In the genomic region with DNA sequence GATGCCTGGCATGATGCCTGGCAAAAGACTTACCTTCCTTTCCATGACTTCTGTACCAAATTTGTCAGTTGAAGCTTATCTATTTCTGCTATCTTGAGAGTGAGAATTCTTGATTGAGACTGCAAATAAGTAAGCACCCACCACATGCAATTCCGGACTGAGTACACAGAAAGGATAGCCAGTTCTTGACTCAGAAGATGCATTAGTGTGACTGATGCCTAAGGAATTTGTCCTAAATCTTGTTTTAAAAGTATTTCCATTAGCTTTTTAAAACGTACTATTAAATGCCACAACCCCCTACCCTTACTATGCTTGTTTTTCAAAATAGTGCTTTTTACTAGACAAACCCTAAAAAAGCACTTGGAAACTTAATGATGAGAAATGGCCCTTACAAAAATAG, we compare ENCODE assay signal across 13 cellular contexts. TPM values are rescaled to one million over a fixed set of nuclear protein-coding genes. Genes with fewer than 3 reads are reported as not detected.
DNase-seq lines count a peak whose midpoint lies in the region; ATAC-seq, FAIRE-seq and TF ChIP-seq lines count a peak whose summit lies in the region.
"Had no signal": no experiment of that assay in that cellular context is flagged by ENCODE, and none has a peak within 500 bp of the region (broad histone marks: within the 10 kb centered on the region; RNA-seq: fewer than 3 reads in every experiment).

No MANE protein-coding gene starts in this region.

- TF ChIP-seq CTCF in HCT116 (IDR thresholded peaks at IDR 0.05 in 2 of 3, conservative IDR thresholded peaks at IDR 0.05 in 1 of 3; ENCODE audit: borderline replicate concordance in 1 of 3, insufficient read depth in 1 of 3, low read depth in 2 of 3, low read length in 2 of 3), result no peak
- TF ChIP-seq CTCF in ascending aorta (IDR thresholded peaks at IDR 0.05), result no peak
- no peak for TF ChIP-seq CTCF in type B pancreatic cell (conservative IDR thresholded peaks at IDR 0.05)

- no peaks in the 10 kb centered on the region for H3K79me2 ChIP-seq in HCT116 (ENCODE audit: insufficient read depth, low read length)

- no peak for DNase-seq in HCT116 (ENCODE audit: low read depth, low spot score)
- DNase-seq in ascending aorta (ENCODE audit: low spot score in 2 of 2), result no peak
- peak; percentile 31 for DNase-seq in hepatic stellate cell (ENCODE audit: low spot score)
- no peak for DNase-seq in type B pancreatic cell (ENCODE audit: extremely low spot score, unreplicated experiment)
- no peak for DNase-seq in small intestine
- DNase-seq in stimulated activated CD4-positive, alpha-beta T cell treated with anti-CD3 and anti-CD28 coated beads, Interleukin-4, amount 100 ng/mL, for 24 hours, result no peak
- no peak for DNase-seq in NCI-H146 treated with DMSO at 0.1 percent for 48 hours (lab: John Stamatoyannopoulos, UW; ENCODE audit: unreplicated experiment)
- DNase-seq in GF-D8 (lab: John Stamatoyannopoulos, UW), result no peak
- DNase-seq: cerebellar nuclear complex; stimulated activated CD4-positive, alpha-beta T cell treated with anti-CD3 and anti-CD28 coated beads, Interleukin-4, amount 100 ng/mL, for 1 hour; testis had no signal

- intact Hi-C loops in HCT116 (cut with micrococcal nuclease), result no loop called here
- intact Hi-C loops in ascending aorta (cut with DNase I), result loop anchor here (2.0 kb wide), 1 partner anchor 55 kb away; the partner anchor contains the start of gene TMEM237

- H3K27me3 ChIP-seq in HCT116 (ENCODE audit: insufficient read depth, low read length) (no peaks in the 10 kb centered on the region), ascending aorta (no peaks in the 10 kb centered on the region), small intestine (ENCODE audit: control insufficient read depth in 2 of 2, insufficient read depth in 2 of 2, low read length in 2 of 2) (no peaks in the 10 kb centered on the region)
- H3K27me3 ChIP-seq: testis had no signal

- peaks cover 18% of the 10 kb centered on the region for H3K36me3 Mint-ChIP-seq in type B pancreatic cell

- no peak overlapping the region for H3K4me3 Mint-ChIP-seq in type B pancreatic cell
- H3K4me3 Mint-ChIP-seq: T-helper 1 cell treated with Interleukin-12 subunit alpha and Interleukin-12 subunit beta and Interleukin-4 antibody, amounts not matched to agents 30 μg/mL and 1 μg/mL, for 36 hours had no signal

- BruUV-seq in HCT116 (replicated peaks; lab: Mats Ljungman, UMichigan), result no TSS peak

- CTCF ChIA-PET in HCT116 (lab: Charles Lee), result no interaction called here

- no peaks in the 10 kb centered on the region for H3K9me3 ChIP-seq in HCT116 (ENCODE audit: control insufficient read depth in 1 of 2, insufficient read depth in 1 of 2, low read depth in 1 of 2, low read length in 2 of 2)
- no peaks in the 10 kb centered on the region for H3K9me3 ChIP-seq in ascending aorta
- no peaks in the 10 kb centered on the region for H3K9me3 ChIP-seq in small intestine (ENCODE audit: control insufficient read depth, low read depth)
- H3K9me3 ChIP-seq: testis had no signal

- no peaks in the 10 kb centered on the region for H3K9me2 ChIP-seq in HCT116 (ENCODE audit: insufficient read depth)

- H3K4me2 ChIP-seq in HCT116 (ENCODE audit: low read length), result peak overlapping the region; percentile 54

- TF ChIP-seq RAD21 in HCT116 (IDR thresholded peaks at IDR 0.05; ENCODE audit: low read depth), result no peak

- H3K9ac ChIP-seq in HCT116 (ENCODE audit: low read length), result no peak overlapping the region

- no peaks in the 10 kb centered on the region for H3K27me3 Mint-ChIP-seq in type B pancreatic cell

- no peak for FAIRE-seq in small intestine (lab: Jason Lieb, UNC)
- FAIRE-seq: H1 had no signal

- no peaks in the 10 kb centered on the region for H4K20me1 ChIP-seq in HCT116 (ENCODE audit: insufficient read depth)

- peak overlapping the region; percentile 18 for H3K27ac Mint-ChIP-seq in type B pancreatic cell
- H3K27ac Mint-ChIP-seq: T-helper 1 cell treated with Interleukin-12 subunit alpha and Interleukin-12 subunit beta and Interleukin-4 antibody, amounts not matched to agents 30 μg/mL and 1 μg/mL, for 36 hours had no signal

- H3K9me3 Mint-ChIP-seq in type B pancreatic cell, result no peaks in the 10 kb centered on the region
- H3K9me3 Mint-ChIP-seq: T-helper 1 cell treated with Interleukin-12 subunit alpha and Interleukin-12 subunit beta and Interleukin-4 antibody, amounts not matched to agents 30 μg/mL and 1 μg/mL, for 36 hours had no signal

- H3K36me3 ChIP-seq in HCT116 (ENCODE audit: control insufficient read depth in 1 of 2, insufficient read depth in 2 of 2, low read length in 2 of 2) (peaks cover 0 to 3% of the 10 kb centered on the region in 2 experiments; a peak in 1 of 4 replicates), ascending aorta (peaks cover 11 to 16% of the 10 kb centered on the region in 2 donors), small intestine (ENCODE audit: control insufficient read depth in 2 of 2, insufficient read depth in 2 of 2, low read length in 2 of 2) (peaks cover 2 to 5% of the 10 kb centered on the region in 2 donors)

- 66 to 78% (median 68%) methylated on average over 2 of the region's 2 CpGs for WGBS in small intestine, 3 donors

- H3K4me1 ChIP-seq in HCT116 (ENCODE audit: control insufficient read depth in 1 of 2, insufficient read depth in 2 of 2, low read length in 2 of 2) (peaks cover 10 to 32% of the 10 kb centered on the region in 2 experiments; a peak in 3 of 4 replicates), ascending aorta (peaks cover 2 to 6% of the 10 kb centered on the region in 2 donors), small intestine (ENCODE audit: control insufficient read depth in 2 of 2, insufficient read depth in 1 of 2, low read depth in 1 of 2, low read length in 1 of 2) (no peaks in the 10 kb centered on the region)
- H3K4me1 ChIP-seq: testis had no signal

- H3K27ac ChIP-seq in HCT116 (ENCODE audit: low read depth, low read length) (no peak overlapping the region), ascending aorta (peak overlapping the region; percentile 51 to 56), small intestine (ENCODE audit: low read depth in 1 of 2, low read length in 1 of 2) (no peak overlapping the region)
- H3K27ac ChIP-seq: testis had no signal

- H3K4me3 ChIP-seq in HCT116 (replicated peaks in 1 of 2; ENCODE audit: low read depth in 1 of 2, low read length in 2 of 2) (no peak overlapping the region), ascending aorta (no peak overlapping the region), small intestine (ENCODE audit: low read depth in 1 of 2, low read length in 2 of 2) (no peak overlapping the region)
- H3K4me3 ChIP-seq: testis had no signal

- no peak for TF ChIP-seq POLR2A in HCT116 (IDR thresholded peaks at IDR 0.05; ENCODE audit: borderline replicate concordance, extremely low read depth, insufficient read depth, insufficient read length)

- no peak overlapping the region for H2AFZ ChIP-seq in HCT116 (ENCODE audit: low read depth, low read length, poor library complexity, severe bottlenecking)

- H3K4me1 Mint-ChIP-seq in type B pancreatic cell (ENCODE audit: unreplicated experiment), result peaks cover 39% of the 10 kb centered on the region

- RAD21 ChIA-PET in HCT116 (lab: Charles Lee; ENCODE audit: low non-redundant PET in 1 of 2, low total read pairs in 2 of 2, uncharacterized antibody in 2 of 2, unreplicated experiment in 2 of 2), result no interaction called here

- peak; percentile 60; the same call in 1 of the 2 replicates for ATAC-seq in HCT116

- POLR2A ChIA-PET in HCT116 (lab: Charles Lee), result no interaction called here

TF ChIP-seq in HCT116, 20 proteins besides CTCF, POLR2A, EP300 and RAD21 (continues in another document):
- TF ChIP-seq EGR1 (IDR thresholded peaks at IDR 0.05; ENCODE audit: low read depth) (no peak), ZFX (IDR thresholded peaks at IDR 0.05) (no peak), EZH2phosphoT487 (IDR thresholded peaks at IDR 0.05; ENCODE audit: borderline replicate concordance) (no peak), YY1 (IDR thresholded peaks at IDR 0.05; ENCODE audit: extremely low read depth, insufficient replicate concordance, low read depth, low read length) (no peak), SIN3A (IDR thresholded peaks at IDR 0.05; ENCODE audit: low read depth) (no peak), POLR2AphosphoS5 (IDR thresholded peaks at IDR 0.05; ENCODE audit: low read depth, low read length) (no peak), TCF7L2 (IDR thresholded peaks at IDR 0.05; ENCODE audit: borderline replicate concordance, extremely low read depth, insufficient read depth, insufficient read length) (no peak), CBX3 (IDR thresholded peaks at IDR 0.05; ENCODE audit: low read depth) (no peak), SP1 (IDR thresholded peaks at IDR 0.05; ENCODE audit: low read depth) (no peak), ZNF274 (IDR thresholded peaks at IDR 0.05; ENCODE audit: low read depth, low read length) (no peak), JUND (IDR thresholded peaks at IDR 0.05) (no peak)
- TF ChIP-seq, protein P1, sequence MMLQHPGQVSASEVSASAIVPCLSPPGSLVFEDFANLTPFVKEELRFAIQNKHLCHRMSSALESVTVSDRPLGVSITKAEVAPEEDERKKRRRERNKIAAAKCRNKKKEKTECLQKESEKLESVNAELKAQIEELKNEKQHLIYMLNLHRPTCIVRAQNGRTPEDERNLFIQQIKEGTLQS (IDR thresholded peaks at IDR 0.05), result no peak
- TF ChIP-seq, protein P2, sequence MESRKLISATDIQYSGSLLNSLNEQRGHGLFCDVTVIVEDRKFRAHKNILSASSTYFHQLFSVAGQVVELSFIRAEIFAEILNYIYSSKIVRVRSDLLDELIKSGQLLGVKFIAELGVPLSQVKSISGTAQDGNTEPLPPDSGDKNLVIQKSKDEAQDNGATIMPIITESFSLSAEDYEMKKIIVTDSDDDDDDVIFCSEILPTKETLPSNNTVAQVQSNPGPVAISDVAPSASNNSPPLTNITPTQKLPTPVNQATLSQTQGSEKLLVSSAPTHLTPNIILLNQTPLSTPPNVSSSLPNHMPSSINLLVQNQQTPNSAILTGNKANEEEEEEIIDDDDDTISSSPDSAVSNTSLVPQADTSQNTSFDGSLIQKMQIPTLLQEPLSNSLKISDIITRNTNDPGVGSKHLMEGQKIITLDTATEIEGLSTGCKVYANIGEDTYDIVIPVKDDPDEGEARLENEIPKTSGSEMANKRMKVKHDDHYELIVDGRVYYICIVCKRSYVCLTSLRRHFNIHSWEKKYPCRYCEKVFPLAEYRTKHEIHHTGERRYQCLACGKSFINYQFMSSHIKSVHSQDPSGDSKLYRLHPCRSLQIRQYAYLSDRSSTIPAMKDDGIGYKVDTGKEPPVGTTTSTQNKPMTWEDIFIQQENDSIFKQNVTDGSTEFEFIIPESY (IDR thresholded peaks at IDR 0.05; ENCODE audit: extremely low read depth, insufficient replicate concordance, low read length), result no peak

RNA-seq across cellular contexts. Expression of gene MPP4, which starts 0.5 kb away (rescaled TPM):
- total RNA-seq in HCT116 (2021; ENCODE audit: unreplicated experiment), result 0.32 TPM
- not detected in 2 replicates for polyA plus RNA-seq in HCT116 (2012)
- total RNA-seq in ascending aorta, result not detected
- total RNA-seq in type B pancreatic cell (ENCODE audit: low replicate concordance), result 0.46 TPM in 1 of 2 replicates, not detected in the other
- polyA plus RNA-seq in small intestine, result under 1 TPM in 1 of 3 donors, not detected in 2; 0.04 TPM
- total RNA-seq: H1, testis had no signal
- polyA plus RNA-seq: H1 had no signal

RNA-seq across cellular contexts. Expression of gene TMEM237, which starts 54.6 kb away (rescaled TPM):
- total RNA-seq in HCT116 (2021; ENCODE audit: unreplicated experiment), result 29.4 TPM
- 11.1 and 14.3 TPM in 2 replicates for polyA plus RNA-seq in HCT116 (2012)
- 8.4 TPM for total RNA-seq in ascending aorta
- total RNA-seq in type B pancreatic cell (ENCODE audit: low replicate concordance), result 22.7 and 43.2 TPM in 2 replicates
- polyA plus RNA-seq in small intestine, result 1 to 10 TPM in 2 of 3 donors, under 1 TPM in 1; under 0.01 to 7.6 (median 1.4) TPM

Comparison
In these comparisons a context has a peak if more than half of its experiments do, and no peak if none do; other contexts are left out.
1. H3K27ac ChIP-seq: peak in ascending aorta (2 of 2); none in HCT116 (single experiment) and small intestine (0 of 2).